Comparison of ENCODE assay signal across 15 cellular contexts in the genomic region with DNA sequence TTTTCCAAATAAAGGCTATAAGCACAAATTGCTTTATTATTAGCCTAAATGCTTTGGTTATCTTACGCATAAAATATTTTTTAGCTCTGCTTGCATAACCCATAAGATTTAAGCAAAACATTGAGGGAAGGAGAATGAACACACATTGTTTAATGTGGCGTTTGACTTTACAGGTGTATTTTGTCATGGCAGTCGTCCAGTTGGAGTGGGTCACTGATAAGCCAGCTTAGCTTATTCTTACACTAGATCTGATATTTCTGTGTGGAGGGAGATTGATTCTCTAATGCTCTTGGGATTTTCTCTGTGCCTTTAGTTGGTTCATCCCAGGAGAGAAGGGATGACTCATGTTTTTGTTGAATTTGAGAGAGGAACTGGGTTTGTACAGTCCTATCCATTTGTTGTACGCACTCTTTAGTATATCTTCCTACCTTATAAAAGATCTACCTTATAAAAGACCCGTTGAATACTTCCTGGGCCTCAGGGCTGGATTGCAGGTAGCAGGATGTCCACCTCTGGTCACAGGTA.
"Had no signal": no experiment of that assay in that cellular context is flagged by ENCODE, and none has a peak within 500 bp of the region (broad histone marks: within the 10 kb centered on the region; RNA-seq: fewer than 3 reads in every experiment).

No MANE protein-coding gene starts in this region.

- H3K27me3 ChIP-seq: ascending aorta, cardiac muscle cell, colonic mucosa, gastroesophageal sphincter, left lung, sigmoid colon, testis had no signal

- H3K4me1 ChIP-seq: ascending aorta, colonic mucosa, left lung, sigmoid colon, testis had no signal

- H3K36me3 ChIP-seq: ascending aorta, cardiac muscle cell, colonic mucosa, gastroesophageal sphincter, left lung, sigmoid colon had no signal

- H3K27ac ChIP-seq: ascending aorta, cardiac muscle cell, colonic mucosa, gastroesophageal sphincter, left lung, sigmoid colon, testis had no signal

- DNase-seq: activated CD4-positive, alpha-beta T cell treated with anti-CD3 and anti-CD28 coated beads, Interleukin-2, amount 50 U/mL, for 48 hours; activated gamma-delta T cell; activated T-cell treated with anti-CD3 and anti-CD28 coated beads, Interleukin-2, amount 50 U/mL, for 48 hours; colonic mucosa; effector CD8-positive, alpha-beta T cell; left lung; sigmoid colon; stimulated activated CD4-positive, alpha-beta T cell treated with anti-CD3 and anti-CD28 coated beads, Interleukin-12 subunit alpha, Interleukin-12 subunit beta, amount 100 ng/mL, for 4 hours; stimulated activated naive CD8-positive, alpha-beta T cell treated with anti-CD3 and anti-CD28 coated beads, Interleukin-15, Interleukin-2, amounts not matched to agents 100 U/mL and 50 U/mL, for 24 hours; testis had no signal

- H3K9me3 ChIP-seq: ascending aorta, colonic mucosa, gastroesophageal sphincter, left lung, sigmoid colon, testis had no signal

- H3K4me3 ChIP-seq: ascending aorta, cardiac muscle cell, colonic mucosa, gastroesophageal sphincter, left lung, sigmoid colon, testis had no signal

- FAIRE-seq: keratinocyte, TTC549 had no signal
